In genomic region chr15:44129911-44130310, GRCh38 we compare ENCODE assay signal across 30 cellular contexts.
"Had no signal": no experiment of that assay in that cellular context is flagged by ENCODE, and none has a peak within 500 bp of the region (broad histone marks: within the 10 kb centered on the region; RNA-seq: fewer than 3 reads in every experiment).

No MANE protein-coding gene starts in this region.

- H3K4me1 ChIP-seq: Peyer's patch, SJCRH30 had no signal

- H3K9ac ChIP-seq: KMS-11 had no signal

- H3K9me3 ChIP-seq: MG63, Peyer's patch, SJCRH30 had no signal

- H3K4me1 Mint-ChIP-seq: activated B cell treated with CpG ODN at 0.5 μM for 24 hours; activated CD4-positive, alpha-beta T cell treated with anti-CD3 and anti-CD28 coated beads, Interleukin-2, amount 10 ng/mL, durations not matched to agents 7 days and 5 days; activated naive CD4-positive, alpha-beta T cell treated with anti-CD3 and anti-CD28 coated beads, Interleukin-2, amount 10 ng/mL, durations not matched to agents 7 days and 5 days had no signal

- H3K4me3 Mint-ChIP-seq: activated B cell treated with CpG ODN at 0.5 μM for 24 hours; activated CD4-positive, alpha-beta memory T cell treated with anti-CD3 and anti-CD28 coated beads for 36 hours; activated CD4-positive, alpha-beta T cell treated with anti-CD3 and anti-CD28 coated beads, Interleukin-2, amount 10 ng/mL, durations not matched to agents 7 days and 5 days; activated naive CD4-positive, alpha-beta T cell treated with anti-CD3 and anti-CD28 coated beads, Interleukin-2, amount 10 ng/mL, durations not matched to agents 7 days and 5 days; activated naive CD8-positive, alpha-beta T cell treated with anti-CD3 and anti-CD28 coated beads for 36 hours; activated T-cell treated with anti-CD3 and anti-CD28 coated beads, Interleukin-2, amount 50 U/mL, for 72 hours; T-helper 1 cell treated with Interleukin-12 subunit alpha and Interleukin-12 subunit beta and Interleukin-4 antibody, amounts not matched to agents 30 μg/mL and 1 μg/mL, for 36 hours had no signal

- H3K36me3 ChIP-seq: brain microvascular endothelial cell, MG63, Peyer's patch, SJCRH30 had no signal

- H3K9me3 Mint-ChIP-seq: activated B cell treated with CpG ODN at 0.5 μM for 24 hours; activated CD4-positive, alpha-beta memory T cell treated with anti-CD3 and anti-CD28 coated beads for 36 hours; activated CD4-positive, alpha-beta T cell treated with anti-CD3 and anti-CD28 coated beads, Interleukin-2, amount 10 ng/mL, durations not matched to agents 7 days and 5 days; activated naive CD4-positive, alpha-beta T cell treated with anti-CD3 and anti-CD28 coated beads, Interleukin-2, amount 10 ng/mL, durations not matched to agents 7 days and 5 days; activated naive CD8-positive, alpha-beta T cell treated with anti-CD3 and anti-CD28 coated beads for 36 hours; activated T-cell treated with anti-CD3 and anti-CD28 coated beads, Interleukin-2, amount 50 U/mL, for 72 hours; activated T-helper 2 cell treated with anti-CD3 and anti-CD28 coated beads, Interferon-gamma antibody, Interleukin-2, Interleukin-4, amounts not matched to agents 10 μg/mL and 5 μg/mL and 100 μg/mL, durations not matched to agents 14 hours and 24 hours and 36 hours; T-helper 1 cell treated with Interleukin-12 subunit alpha and Interleukin-12 subunit beta and Interleukin-4 antibody, amounts not matched to agents 30 μg/mL and 1 μg/mL, for 36 hours had no signal

- H3K4me3 ChIP-seq: MG63, Peyer's patch, SJCRH30 had no signal

- H3K27ac Mint-ChIP-seq: activated B cell treated with CpG ODN at 0.5 μM for 24 hours; activated CD4-positive, alpha-beta memory T cell treated with anti-CD3 and anti-CD28 coated beads for 36 hours; activated CD4-positive, alpha-beta T cell treated with anti-CD3 and anti-CD28 coated beads, Interleukin-2, amount 10 ng/mL, durations not matched to agents 7 days and 5 days; activated naive CD4-positive, alpha-beta T cell treated with anti-CD3 and anti-CD28 coated beads, Interleukin-2, amount 10 ng/mL, durations not matched to agents 7 days and 5 days; activated naive CD8-positive, alpha-beta T cell treated with anti-CD3 and anti-CD28 coated beads for 36 hours; activated T-cell treated with anti-CD3 and anti-CD28 coated beads, Interleukin-2, amount 50 U/mL, for 72 hours; activated T-helper 2 cell treated with anti-CD3 and anti-CD28 coated beads, Interferon-gamma antibody, Interleukin-2, Interleukin-4, amounts not matched to agents 10 μg/mL and 5 μg/mL and 100 μg/mL, durations not matched to agents 14 hours and 24 hours and 36 hours; T-helper 1 cell treated with Interleukin-12 subunit alpha and Interleukin-12 subunit beta and Interleukin-4 antibody, amounts not matched to agents 30 μg/mL and 1 μg/mL, for 36 hours had no signal

- DNase-seq: activated B cell treated with CpG ODN at 0.5 μM for 24 hours; activated CD4-positive, alpha-beta memory T cell treated with anti-CD3 and anti-CD28 coated beads for 36 hours; activated CD4-positive, alpha-beta T cell treated with anti-CD3 and anti-CD28 coated beads, Interleukin-2, amount 10 ng/mL, durations not matched to agents 7 days and 5 days; activated CD8-positive, alpha-beta memory T cell treated with anti-CD3 and anti-CD28 coated beads for 24 hours; activated gamma-delta T cell treated with Interleukin-2 at 50 U/mL for 16 hours; activated naive CD4-positive, alpha-beta T cell treated with anti-CD3 and anti-CD28 coated beads, Interleukin-2, amount 10 ng/mL, durations not matched to agents 7 days and 5 days; activated naive CD8-positive, alpha-beta T cell treated with anti-CD3 and anti-CD28 coated beads for 36 hours; activated T-cell treated with anti-CD3 and anti-CD28 coated beads for 4 hours; activated T-cell treated with anti-CD3 and anti-CD28 coated beads, Interleukin-2, amount 50 U/mL, for 72 hours; brain microvascular endothelial cell; caudate nucleus; MG63; MV-4-11; NCI-H1092 treated with DMSO at 0.1 percent for 48 hours; NCI-H1417 treated with DMSO at 0.1 percent for 48 hours; NCI-H1694; NCI-H2029; NCI-H2107; NCI-H345; NCI-H510A; NCI-H526 treated with DMSO at 0.1 percent for 48 hours; NCI-H82; Peyer's patch; Right ventricle myocardium superior; SJCRH30; T-helper 9 cell had no signal

- ATAC-seq: activated T-cell treated with anti-CD3 and anti-CD28 coated beads, Interleukin-2, amount 50 U/mL, for 72 hours had no signal

- H3K36me3 Mint-ChIP-seq: activated CD4-positive, alpha-beta memory T cell treated with anti-CD3 and anti-CD28 coated beads for 36 hours; activated naive CD4-positive, alpha-beta T cell treated with anti-CD3 and anti-CD28 coated beads, Interleukin-2, amount 10 ng/mL, durations not matched to agents 7 days and 5 days; activated naive CD8-positive, alpha-beta T cell treated with anti-CD3 and anti-CD28 coated beads for 36 hours had no signal

- H3K27me3 ChIP-seq: brain microvascular endothelial cell, MG63, Peyer's patch, SJCRH30 had no signal

- H3K27ac ChIP-seq: brain microvascular endothelial cell, KMS-11, Peyer's patch, RWPE1, SJCRH30 had no signal

- H3K4me2 ChIP-seq: KMS-11 had no signal
